28 cellular contexts compared by ENCODE assay signal in genomic region chr12:49031573-49032161, GRCh38. TPM values are rescaled to one million over a fixed set of nuclear protein-coding genes. Genes with fewer than 3 reads are reported as not detected.
DNase-seq lines count a peak whose midpoint lies in the region; ATAC-seq, FAIRE-seq and TF ChIP-seq lines count a peak whose summit lies in the region.
"Had no signal": no experiment of that assay in that cellular context is flagged by ENCODE, and none has a peak within 500 bp of the region (broad histone marks: within the 10 kb centered on the region; RNA-seq: fewer than 3 reads in every experiment).

No MANE protein-coding gene starts in this region.

- H3K4me1 ChIP-seq in kidney (ENCODE audit: control insufficient read depth in 1 of 2, insufficient read depth in 1 of 2, low read depth in 1 of 2, low read length in 2 of 2) = no peaks in the 10 kb centered on the region
- peaks cover 4% of the 10 kb centered on the region for H3K4me1 ChIP-seq in upper lobe of right lung
- H3K4me1 ChIP-seq: breast epithelium, parathyroid adenoma, SJSA1 had no signal

- no peaks in the 10 kb centered on the region for H3K4me1 Mint-ChIP-seq in stimulated activated naive CD8-positive, alpha-beta T cell treated with anti-CD3 and anti-CD28 coated beads, Interleukin-15, amount 100 ng/mL, for 72 hours
- H3K4me1 Mint-ChIP-seq: activated B cell treated with CpG ODN at 0.5 μM for 24 hours had no signal

- no peak for TF ChIP-seq CTCF in kidney (IDR thresholded peaks at IDR 0.05; ENCODE audit: borderline replicate concordance, extremely low read depth, insufficient read depth)
- TF ChIP-seq CTCF in upper lobe of right lung (IDR thresholded peaks at IDR 0.05) = no peak

- H3K4me3 ChIP-seq in kidney (ENCODE audit: low read length in 2 of 2) (no peak overlapping the region), upper lobe of right lung (no peak overlapping the region)
- H3K4me3 ChIP-seq: breast epithelium, SJSA1, spleen, upper lobe of left lung had no signal

- peak overlapping the region; percentile 50 to 76 for H3K27ac Mint-ChIP-seq in stimulated activated naive CD8-positive, alpha-beta T cell treated with anti-CD3 and anti-CD28 coated beads, Interleukin-15, amount 100 ng/mL, for 72 hours
- H3K27ac Mint-ChIP-seq: activated B cell treated with CpG ODN at 0.5 μM for 24 hours; activated T-helper 1 cell treated with anti-CD3 and anti-CD28 coated beads, Interleukin-12 subunit alpha, Interleukin-12 subunit beta, Interleukin-2, Interleukin-4 antibody, amounts not matched to agents 30 ng/mL and 10 ng/mL and 1 ng/mL, durations not matched to agents 14 hours and 24 hours and 36 hours; T-cell had no signal

- no peak for ATAC-seq in stimulated activated naive CD8-positive, alpha-beta T cell treated with anti-CD3 and anti-CD28 coated beads, Interleukin-15, amount 100 ng/mL, for 72 hours
- no peak for ATAC-seq in stimulated activated naive CD8-positive, alpha-beta T cell treated with anti-CD3 and anti-CD28 coated beads, Interleukin-15, Interleukin-2, amounts not matched to agents 100 U/mL and 50 U/mL, for 24 hours
- ATAC-seq in upper lobe of right lung = no peak
- no peak for ATAC-seq in GM21737 (IDR thresholded peaks at IDR 0.05; ENCODE audit: unreplicated experiment)
- ATAC-seq: activated naive CD4-positive, alpha-beta T cell treated with anti-CD3 and anti-CD28 coated beads, Interleukin-2, amount 50 U/mL, for 72 hours had no signal

- FAIRE-seq in kidney (lab: Jason Lieb, UNC) (no peak), RCC 7860 (lab: Jason Lieb, UNC) (no peak)
- FAIRE-seq: G401.6, GM18507, keratinocyte had no signal

- H3K36me3 ChIP-seq in kidney (ENCODE audit: control insufficient read depth in 1 of 2, insufficient read depth in 2 of 2, low read length in 2 of 2) (peaks cover 39 to 44% of the 10 kb centered on the region in 2 donors), upper lobe of right lung (peaks cover 88% of the 10 kb centered on the region)

- H3K9me3 ChIP-seq in kidney (ENCODE audit: control insufficient read depth in 1 of 2, low read length in 2 of 2) (no peaks in the 10 kb centered on the region), upper lobe of right lung (no peaks in the 10 kb centered on the region)
- H3K9me3 ChIP-seq: breast epithelium, SJSA1, spleen, upper lobe of left lung had no signal

- H3K9ac ChIP-seq in kidney (ENCODE audit: low read length in 2 of 2) = no peak overlapping the region
- H3K9ac ChIP-seq: parathyroid adenoma had no signal

- no peaks in the 10 kb centered on the region for H3K27me3 ChIP-seq in upper lobe of right lung
- H3K27me3 ChIP-seq: breast epithelium, SJSA1, spleen, upper lobe of left lung had no signal

- H3K27me3 Mint-ChIP-seq in stimulated activated naive CD8-positive, alpha-beta T cell treated with anti-CD3 and anti-CD28 coated beads, Interleukin-15, amount 100 ng/mL, for 72 hours = no peaks in the 10 kb centered on the region
- H3K27me3 Mint-ChIP-seq: activated B cell treated with CpG ODN at 0.5 μM for 24 hours, T-cell had no signal

- no peak for DNase-seq in stimulated activated naive CD8-positive, alpha-beta T cell treated with anti-CD3 and anti-CD28 coated beads, Interleukin-15, amount 100 ng/mL, for 72 hours
- DNase-seq in stimulated activated naive CD8-positive, alpha-beta T cell treated with anti-CD3 and anti-CD28 coated beads, Interleukin-15, Interleukin-2, amounts not matched to agents 100 U/mL and 50 U/mL, for 24 hours = no peak
- DNase-seq in kidney = peak; percentile 67
- DNase-seq in upper lobe of right lung = no peak
- DNase-seq in RCC 7860 (ENCODE audit: low spot score) = no peak
- DNase-seq: ACHN; activated B cell treated with CpG ODN at 0.5 μM for 24 hours; activated CD8-positive, alpha-beta memory T cell treated with anti-CD3 and anti-CD28 coated beads, Interleukin-2, amount 50 U/mL, for 4 hours; NCI-H1092 treated with DMSO at 0.1 percent for 48 hours; NCI-H187 treated with DMSO at 0.1 percent for 48 hours; NCI-H526 treated with DMSO at 0.1 percent for 48 hours; spleen; T-cell had no signal

- H3K9me3 Mint-ChIP-seq in stimulated activated naive CD8-positive, alpha-beta T cell treated with anti-CD3 and anti-CD28 coated beads, Interleukin-15, amount 100 ng/mL, for 72 hours = no peaks in the 10 kb centered on the region
- H3K9me3 Mint-ChIP-seq: activated B cell treated with CpG ODN at 0.5 μM for 24 hours; activated naive CD4-positive, alpha-beta T cell treated with anti-CD3 and anti-CD28 coated beads, Interleukin-2, amount 50 U/mL, for 72 hours; activated T-helper 1 cell treated with anti-CD3 and anti-CD28 coated beads, Interleukin-12 subunit alpha, Interleukin-12 subunit beta, Interleukin-2, Interleukin-4 antibody, amounts not matched to agents 30 ng/mL and 10 ng/mL and 1 ng/mL, durations not matched to agents 14 hours and 24 hours and 36 hours; T-cell had no signal

- no peak overlapping the region for H3K4me3 Mint-ChIP-seq in stimulated activated naive CD8-positive, alpha-beta T cell treated with anti-CD3 and anti-CD28 coated beads, Interleukin-15, amount 100 ng/mL, for 72 hours
- H3K4me3 Mint-ChIP-seq: activated B cell treated with CpG ODN at 0.5 μM for 24 hours; activated T-helper 1 cell treated with anti-CD3 and anti-CD28 coated beads, Interleukin-12 subunit alpha, Interleukin-12 subunit beta, Interleukin-2, Interleukin-4 antibody, amounts not matched to agents 30 ng/mL and 10 ng/mL and 1 ng/mL, durations not matched to agents 14 hours and 24 hours and 36 hours; T-cell had no signal

- intact Hi-C loops in kidney (cut with DNase I) = no loop called here
- intact Hi-C loops in upper lobe of right lung (cut with DNase I) = no loop called here

- H3K27ac ChIP-seq in kidney (ENCODE audit: low read depth in 2 of 2, low read length in 2 of 2) (no peak overlapping the region), upper lobe of right lung (peak overlapping the region; percentile 36)
- H3K27ac ChIP-seq: breast epithelium, parathyroid adenoma, SJSA1, spleen had no signal

RNA-seq across cellular contexts. Expression of gene PRKAG1, which starts 13.1 kb away (rescaled TPM):
- total RNA-seq in kidney = 57.1 TPM
- polyA plus RNA-seq in kidney (ENCODE audit: insufficient read depth, low read depth, low replicate concordance) = 58.4 TPM
- 46.5 TPM for total RNA-seq in upper lobe of right lung

RNA-seq across cellular contexts. Expression of gene KMT2D, which starts 28.9 kb away (rescaled TPM):
- total RNA-seq in kidney (89.9 TPM), upper lobe of right lung (102 TPM)
- 5.0 TPM for polyA plus RNA-seq in kidney (ENCODE audit: insufficient read depth, low read depth, low replicate concordance)

RNA-seq across cellular contexts. Expression of gene DDN, which starts 32.5 kb away (rescaled TPM):
- total RNA-seq in kidney = not detected
- polyA plus RNA-seq in kidney (ENCODE audit: insufficient read depth, low read depth, low replicate concordance) = 27.0 TPM
- not detected for total RNA-seq in upper lobe of right lung
- total RNA-seq: lung microvascular endothelial cell, M059J had no signal

RNA-seq across cellular contexts. Expression of gene RHEBL1, which starts 38.1 kb away (rescaled TPM):
- total RNA-seq in kidney = 0.69 TPM
- polyA plus RNA-seq in kidney (ENCODE audit: insufficient read depth, low read depth, low replicate concordance) = 0.52 TPM
- 1.1 TPM for total RNA-seq in upper lobe of right lung

RNA-seq across cellular contexts. Expression of gene WNT1, which starts 53.5 kb away (rescaled TPM):
- total RNA-seq in kidney = not detected
- polyA plus RNA-seq in kidney (ENCODE audit: insufficient read depth, low read depth, low replicate concordance) = not detected
- total RNA-seq in upper lobe of right lung = not detected
- total RNA-seq: activated B cell treated with CpG ODN at 0.5 μM for 24 hours, breast epithelium, fibroblast of villous mesenchyme, lung microvascular endothelial cell, M059J, SJSA1 had no signal
- polyA plus RNA-seq: BJ, keratinocyte, neural cell had no signal
